In the genomic region with DNA sequence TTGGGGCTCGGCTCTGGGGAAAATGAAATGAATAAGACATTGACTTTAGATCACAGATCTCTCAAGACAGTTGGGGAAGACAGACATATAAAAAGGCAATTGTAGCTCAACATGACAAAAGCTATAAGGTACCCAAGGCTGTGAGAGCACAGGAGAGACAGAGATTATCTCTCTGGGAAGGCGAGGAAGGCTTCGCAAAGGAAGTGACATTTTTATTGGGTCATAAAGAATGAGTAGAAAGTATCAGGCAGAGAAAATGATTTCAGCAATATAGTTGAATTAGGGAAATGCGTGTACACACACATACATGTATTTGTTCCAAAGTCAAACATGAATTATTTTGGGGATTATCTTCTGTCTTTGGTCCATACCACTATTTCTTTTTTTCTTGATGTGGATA, we compare ENCODE assay signal across 33 cellular contexts.
"Had no signal": no experiment of that assay in that cellular context is flagged by ENCODE, and none has a peak within 500 bp of the region (broad histone marks: within the 10 kb centered on the region; RNA-seq: fewer than 3 reads in every experiment).

No MANE protein-coding gene starts in this region.

- H3K36me3 ChIP-seq: MG63 had no signal

- H3K4me3 ChIP-seq: MG63 had no signal

- H3K9me3 ChIP-seq: MG63 had no signal

- DNase-seq: Karpas-422, Kasumi-1, KG1, MG63, MM.1S, MV-4-11, NCI-H1048, NCI-H1092, NCI-H1092 treated with DMSO at 0.1 percent for 48 hours, NCI-H1105, NCI-H1105 treated with DMSO at 0.1 percent for 48 hours, NCI-H1417, NCI-H1417 treated with DMSO at 0.1 percent for 48 hours, NCI-H1436, NCI-H1436 treated with DMSO at 0.1 percent for 48 hours, NCI-H146, NCI-H1694, NCI-H1694 treated with DMSO at 0.1 percent for 48 hours, NCI-H187, NCI-H187 treated with DMSO at 0.1 percent for 48 hours, NCI-H1930, NCI-H2029, NCI-H2029 treated with DMSO at 0.1 percent for 48 hours, NCI-H2081, NCI-H2081 treated with DMSO at 0.1 percent for 48 hours, NCI-H2107, NCI-H2171, NCI-H2171 treated with DMSO at 0.1 percent for 48 hours, NCI-H2227 treated with DMSO at 0.1 percent for 48 hours, NCI-H226, NCI-H345, NCI-H446, NCI-H446 treated with DMSO at 0.1 percent for 48 hours had no signal
